ENCODE assay signal across 8 cellular contexts in genomic region chr16:20899503-20900298, GRCh38. TPM values are rescaled to one million over a fixed set of nuclear protein-coding genes. Genes with fewer than 3 reads are reported as not detected.
DNase-seq lines count a peak whose midpoint lies in the region; TF ChIP-seq lines count a peak whose summit lies in the region.

No MANE protein-coding gene starts in this region.

- no peaks in the 10 kb centered on the region for H3K9me3 ChIP-seq in HEK293 (ENCODE audit: control insufficient read depth, insufficient read depth, low read depth, low read length)
- no peaks in the 10 kb centered on the region for H3K9me3 ChIP-seq in left ventricle myocardium inferior (replicated peaks)
- no peaks in the 10 kb centered on the region for H3K9me3 ChIP-seq in sigmoid colon

- H3K4me3 ChIP-seq in AG04449 (ENCODE audit: low read depth, low read length) (peak overlapping the region; percentile 94), HEK293 (ENCODE audit: low read depth, low read length) (peak overlapping the region; percentile 83), left ventricle myocardium inferior (peak overlapping the region; percentile 92), sigmoid colon (peak overlapping the region; percentile 75 to 91 (median 80))

- DNase-seq in AG04449 (ENCODE audit: low read depth, low spot score) (no peak), left ventricle myocardium inferior (peak; percentile 21), sigmoid colon (no peak), medulla oblongata (ENCODE audit: extremely low spot score) (no peak), RPMI8226 (no peak), DMS114 treated with DMSO at 0.1 percent for 48 hours (lab: John Stamatoyannopoulos, UW; ENCODE audit: unreplicated experiment) (no peak)
- DNase-seq in activated CD8-positive, alpha-beta memory T cell treated with anti-CD3 and anti-CD28 coated beads, Interleukin-2, amount 50 U/mL, for 48 hours, result peak; percentile 61

- TF ChIP-seq EP300 in sigmoid colon (IDR thresholded peaks at IDR 0.05), result no peak

- WGBS in sigmoid colon, 2 donors, result 1% methylated on average over 23 of the region's 23 CpGs

- TF ChIP-seq POLR2A in sigmoid colon (IDR thresholded peaks at IDR 0.05), result no peak

- H3K36me3 ChIP-seq in HEK293 (ENCODE audit: control insufficient read depth in 2 of 2, insufficient read depth in 1 of 2, low read length in 2 of 2), result peaks cover 0 to 20% of the 10 kb centered on the region in 2 experiments; a peak in 2 of 3 replicates
- H3K36me3 ChIP-seq in left ventricle myocardium inferior, result peaks cover 15% of the 10 kb centered on the region
- peaks cover 0 to 12% (median 0%) of the 10 kb centered on the region in 4 donors for H3K36me3 ChIP-seq in sigmoid colon

- POLR2A ChIA-PET in AG04449 (lab: Yijun Ruan, JAX), result interaction anchor here (0.6 to 2.6 kb wide), 12 partner anchors 10 to 201 kb away, joined by 3 to 12 read pairs (median 4); partner anchors contain the start of genes ERI2 and REXO5
- POLR2A ChIA-PET in HEK293 (lab: Yijun Ruan, JAX), result interaction anchor here (0.5 to 1.7 kb wide), 14 partner anchors 9 to 1973 kb away, joined by 3 to 19 read pairs (median 4); partner anchors contain the start of genes ERI2, REXO5, SMG1 and VPS35L

- TF ChIP-seq CTCF in AG04449 (IDR thresholded peaks at IDR 0.05; ENCODE audit: insufficient read depth, low read length, missing control alignments) (no peak), HEK293 (tag by site-specific recombination; IDR thresholded peaks at IDR 0.05) (no peak), left ventricle myocardium inferior (IDR thresholded peaks at IDR 0.05; ENCODE audit: borderline replicate concordance) (no peak), sigmoid colon (IDR thresholded peaks at IDR 0.05) (no peak)

- CTCF ChIA-PET in AG04449 (lab: Yijun Ruan, JAX), result interaction anchor here (1.3 to 3.0 kb wide), 3 partner anchors 49 to 401 kb away, joined by 3 to 14 read pairs (median 3); no protein-coding TSS in a partner anchor
- CTCF ChIA-PET in HEK293 (lab: Yijun Ruan, JAX), result interaction anchor here (0.6 to 1.3 kb wide), 3 partner anchors 36 to 50 kb away, joined by 3 to 5 read pairs (median 5); no protein-coding TSS in a partner anchor

- peaks cover 9% of the 10 kb centered on the region; the same call in 1 of the 2 replicates for H3K4me1 ChIP-seq in HEK293 (ENCODE audit: control insufficient read depth, insufficient read depth, low read length)
- peaks cover 86% of the 10 kb centered on the region for H3K4me1 ChIP-seq in left ventricle myocardium inferior
- peaks cover 0 to 76% (median 64%) of the 10 kb centered on the region in 4 donors for H3K4me1 ChIP-seq in sigmoid colon

- intact Hi-C loops in left ventricle myocardium inferior (cut with micrococcal nuclease), result loop anchor here (5.0 kb wide), 1 partner anchor 37 kb away; no protein-coding TSS in a partner anchor
- intact Hi-C loops in sigmoid colon (cut with DNase I), result loop anchor here (2.0 to 10.0 kb wide), 5 partner anchors 31 to 258 kb away; partner anchors contain the start of genes ERI2, LDAF1, REXO5 and THUMPD1

- H3K27me3 ChIP-seq in left ventricle myocardium inferior (ENCODE audit: low read depth) (no peaks in the 10 kb centered on the region), sigmoid colon (no peaks in the 10 kb centered on the region)

- H3K27ac ChIP-seq in HEK293 (ENCODE audit: extremely low read depth, low read depth, low read length) (peak overlapping the region; percentile 51; the same call in 1 of the 2 replicates), left ventricle myocardium inferior (replicated peaks) (peak overlapping the region; percentile 99), sigmoid colon (peak overlapping the region; percentile 96 to 99 (median 98))

TF ChIP-seq in HEK293, 187 proteins besides CTCF, POLR2A, EP300 and RAD21:
- no peak for TF ChIP-seq ZNF175 (tag by site-specific recombination; IDR thresholded peaks at IDR 0.05)
- TF ChIP-seq ZNF692 (tag by site-specific recombination; IDR thresholded peaks at IDR 0.05), result 0 out of 2 replicates have a peak, but pooled peaks have one; percentile 14
- peak; percentile 69 for TF ChIP-seq EGR2 (tag by site-specific recombination; IDR thresholded peaks at IDR 0.05; ENCODE audit: low read depth)
- TF ChIP-seq MZF1 (tag by site-specific recombination; IDR thresholded peaks at IDR 0.05; ENCODE audit: borderline replicate concordance), result 0 out of 2 replicates have a peak, but pooled peaks have one; percentile 22
- TF ChIP-seq ZNF341 (tag by site-specific recombination; IDR thresholded peaks at IDR 0.05; ENCODE audit: low read depth), result 0 out of 2 replicates have a peak, but pooled peaks have one; percentile 9
- no peak for TF ChIP-seq KLF17 (tag by site-specific recombination; IDR thresholded peaks at IDR 0.05)
- no peak for TF ChIP-seq ZNF639 (tag by site-specific recombination; IDR thresholded peaks at IDR 0.05)
- TF ChIP-seq AEBP2 (tag by site-specific recombination; IDR thresholded peaks at IDR 0.05; ENCODE audit: borderline replicate concordance), result no peak
- peak; percentile 47; the same call in 1 of the 2 replicates for TF ChIP-seq ZBTB48 (tag by site-specific recombination; IDR thresholded peaks at IDR 0.05)
- peak; percentile 52 for TF ChIP-seq ZFHX2 (tag by site-specific recombination; conservative IDR thresholded peaks at IDR 0.05)
- TF ChIP-seq GLIS2 (tag by site-specific recombination; IDR thresholded peaks at IDR 0.05), result peak; percentile 44; the same call in 1 of the 2 replicates
- peak; percentile 57; the same call in 1 of the 2 replicates for TF ChIP-seq ZNF398 (tag by site-specific recombination; IDR thresholded peaks at IDR 0.05)

RNA-seq across cellular contexts. Expression of gene DCUN1D3, which starts 0.5 kb away (rescaled TPM):
- total RNA-seq in left ventricle myocardium inferior (9.8 TPM), sigmoid colon (10 to 100 TPM; 10.8 to 21.6 (median 16.2) TPM)
- polyA plus RNA-seq in sigmoid colon, result 1 to 10 TPM; 3.0 to 5.0 (median 3.9) TPM

RNA-seq across cellular contexts. Expression of gene LYRM1, which starts 0.9 kb away (rescaled TPM):
- total RNA-seq in left ventricle myocardium inferior (45.4 TPM), sigmoid colon (10 to 100 TPM; 38.5 to 85.6 (median 53.4) TPM)
- polyA plus RNA-seq in sigmoid colon, result 10 to 100 TPM; 31.2 to 43.7 (median 34.8) TPM

Comparison
In these comparisons a context has a peak if more than half of its experiments do, and no peak if none do; other contexts are left out.
1. DNase-seq: peak in activated CD8-positive, alpha-beta memory T cell treated with anti-CD3 and anti-CD28 coated beads, Interleukin-2, amount 50 U/mL, for 48 hours (single experiment) and left ventricle myocardium inferior (single experiment); none in AG04449 (single experiment), sigmoid colon (single experiment), medulla oblongata (single experiment), RPMI8226 (single experiment) and DMS114 treated with DMSO at 0.1 percent for 48 hours (single experiment).
2. Peak in every context shown above with its lines, with median percentiles within 50 percentile points of each other: H3K4me3 ChIP-seq and H3K27ac ChIP-seq.